ENCODE assay signal across 8 cellular contexts in genomic region chr11:30610628-30611027, GRCh38. TPM values are rescaled to one million over a fixed set of nuclear protein-coding genes. Genes with fewer than 3 reads are reported as not detected.
"Had no signal": no experiment of that assay in that cellular context is flagged by ENCODE, and none has a peak within 500 bp of the region (broad histone marks: within the 10 kb centered on the region; RNA-seq: fewer than 3 reads in every experiment).

No MANE protein-coding gene starts in this region.

- H3K4me3 ChIP-seq: GM23248, HAP-1 had no signal

- H2AFZ ChIP-seq: GM23248 had no signal

- H3K27ac ChIP-seq: GM23248 had no signal

- H3K27ac Mint-ChIP-seq: HFFc6 had no signal

- H3K9me3 ChIP-seq: HAP-1 had no signal

- H3K9ac ChIP-seq: GM23248 had no signal

- H3K4me3 Mint-ChIP-seq: H9, HFFc6 had no signal

- H3K36me3 ChIP-seq: HAP-1 had no signal

- ATAC-seq: HCT116 had no signal

- H3K9me3 Mint-ChIP-seq: H9 had no signal

- DNase-seq: GM23248, GOT3, H7, H9, HCEC 1CT, HFFc6 had no signal

RNA-seq across cellular contexts. Expression of gene MPPED2, which starts 24.5 kb away (rescaled TPM):
- total RNA-seq: GM23248, HFFc6 had no signal
- polyA plus RNA-seq: GM23248 had no signal
